In the genomic region with DNA sequence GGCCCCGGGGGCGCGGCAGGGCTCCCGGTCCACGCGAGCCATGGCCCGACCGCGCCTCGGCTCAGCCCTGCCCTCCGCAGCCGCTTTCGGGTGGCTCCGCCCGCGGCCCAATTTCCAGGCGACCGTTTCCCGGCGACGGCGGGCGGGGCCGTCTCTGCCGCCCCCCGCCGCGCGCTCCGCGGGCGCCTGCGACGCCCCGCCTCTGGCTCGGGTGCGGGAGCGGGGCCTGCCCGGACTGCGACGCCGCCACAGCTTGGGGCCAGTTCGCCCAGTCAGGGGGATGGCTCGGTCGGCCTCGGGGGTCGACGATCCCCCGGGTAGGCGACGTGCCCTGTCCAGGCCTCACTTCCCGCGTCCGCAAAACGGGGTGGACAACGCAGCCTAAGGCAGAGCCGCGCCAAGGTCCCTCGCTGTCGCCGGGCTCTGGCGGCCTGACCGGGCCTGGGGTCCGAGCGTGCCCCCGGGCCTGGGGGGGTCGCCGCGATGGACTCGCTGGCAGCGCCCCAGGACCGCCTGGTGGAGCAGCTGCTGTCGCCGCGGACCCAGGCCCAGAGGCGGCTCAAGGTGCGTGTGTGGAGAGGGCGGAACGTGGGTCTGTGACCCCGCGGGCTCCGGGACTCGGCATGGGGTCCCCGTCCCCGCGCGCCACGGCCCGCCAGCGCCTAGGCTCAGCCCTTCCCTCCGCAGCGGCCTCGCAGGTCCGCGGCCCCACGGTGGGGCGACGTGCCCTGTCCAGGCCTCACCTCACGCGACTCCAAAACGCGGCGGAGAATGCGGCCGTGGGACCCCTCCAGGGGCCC, we compare ENCODE assay signal across 1 cellular context.
TF ChIP-seq lines count a peak whose summit lies in the region.

No MANE protein-coding gene starts in this region.

TF ChIP-seq in HepG2, 621 proteins besides CTCF, POLR2A, EP300 and RAD21:
- no peak for TF ChIP-seq ETV6 (CRISPR knock-in tag; conservative IDR thresholded peaks at IDR 0.05)
- no peak for TF ChIP-seq ADNP (CRISPR knock-in tag; IDR thresholded peaks at IDR 0.05)
- no peak for TF ChIP-seq RXRA (CRISPR knock-in tag; IDR thresholded peaks at IDR 0.05)
- TF ChIP-seq, protein P1, sequence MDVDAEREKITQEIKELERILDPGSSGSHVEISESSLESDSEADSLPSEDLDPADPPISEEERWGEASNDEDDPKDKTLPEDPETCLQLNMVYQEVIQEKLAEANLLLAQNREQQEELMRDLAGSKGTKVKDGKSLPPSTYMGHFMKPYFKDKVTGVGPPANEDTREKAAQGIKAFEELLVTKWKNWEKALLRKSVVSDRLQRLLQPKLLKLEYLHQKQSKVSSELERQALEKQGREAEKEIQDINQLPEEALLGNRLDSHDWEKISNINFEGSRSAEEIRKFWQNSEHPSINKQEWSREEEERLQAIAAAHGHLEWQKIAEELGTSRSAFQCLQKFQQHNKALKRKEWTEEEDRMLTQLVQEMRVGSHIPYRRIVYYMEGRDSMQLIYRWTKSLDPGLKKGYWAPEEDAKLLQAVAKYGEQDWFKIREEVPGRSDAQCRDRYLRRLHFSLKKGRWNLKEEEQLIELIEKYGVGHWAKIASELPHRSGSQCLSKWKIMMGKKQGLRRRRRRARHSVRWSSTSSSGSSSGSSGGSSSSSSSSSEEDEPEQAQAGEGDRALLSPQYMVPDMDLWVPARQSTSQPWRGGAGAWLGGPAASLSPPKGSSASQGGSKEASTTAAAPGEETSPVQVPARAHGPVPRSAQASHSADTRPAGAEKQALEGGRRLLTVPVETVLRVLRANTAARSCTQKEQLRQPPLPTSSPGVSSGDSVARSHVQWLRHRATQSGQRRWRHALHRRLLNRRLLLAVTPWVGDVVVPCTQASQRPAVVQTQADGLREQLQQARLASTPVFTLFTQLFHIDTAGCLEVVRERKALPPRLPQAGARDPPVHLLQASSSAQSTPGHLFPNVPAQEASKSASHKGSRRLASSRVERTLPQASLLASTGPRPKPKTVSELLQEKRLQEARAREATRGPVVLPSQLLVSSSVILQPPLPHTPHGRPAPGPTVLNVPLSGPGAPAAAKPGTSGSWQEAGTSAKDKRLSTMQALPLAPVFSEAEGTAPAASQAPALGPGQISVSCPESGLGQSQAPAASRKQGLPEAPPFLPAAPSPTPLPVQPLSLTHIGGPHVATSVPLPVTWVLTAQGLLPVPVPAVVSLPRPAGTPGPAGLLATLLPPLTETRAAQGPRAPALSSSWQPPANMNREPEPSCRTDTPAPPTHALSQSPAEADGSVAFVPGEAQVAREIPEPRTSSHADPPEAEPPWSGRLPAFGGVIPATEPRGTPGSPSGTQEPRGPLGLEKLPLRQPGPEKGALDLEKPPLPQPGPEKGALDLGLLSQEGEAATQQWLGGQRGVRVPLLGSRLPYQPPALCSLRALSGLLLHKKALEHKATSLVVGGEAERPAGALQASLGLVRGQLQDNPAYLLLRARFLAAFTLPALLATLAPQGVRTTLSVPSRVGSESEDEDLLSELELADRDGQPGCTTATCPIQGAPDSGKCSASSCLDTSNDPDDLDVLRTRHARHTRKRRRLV (CRISPR knock-in tag; IDR thresholded peaks at IDR 0.05) = no peak
- TF ChIP-seq ZNF501 (CRISPR knock-in tag; IDR thresholded peaks at IDR 0.05) = no peak
- TF ChIP-seq, protein P2, sequence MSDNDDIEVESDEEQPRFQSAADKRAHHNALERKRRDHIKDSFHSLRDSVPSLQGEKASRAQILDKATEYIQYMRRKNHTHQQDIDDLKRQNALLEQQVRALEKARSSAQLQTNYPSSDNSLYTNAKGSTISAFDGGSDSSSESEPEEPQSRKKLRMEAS (IDR thresholded peaks at IDR 0.05) = 0 out of 2 replicates have a peak, but pooled peaks have one; percentile 0
- TF ChIP-seq STAG1 (CRISPR knock-in tag; IDR thresholded peaks at IDR 0.05) = no peak
- TF ChIP-seq, protein P3, sequence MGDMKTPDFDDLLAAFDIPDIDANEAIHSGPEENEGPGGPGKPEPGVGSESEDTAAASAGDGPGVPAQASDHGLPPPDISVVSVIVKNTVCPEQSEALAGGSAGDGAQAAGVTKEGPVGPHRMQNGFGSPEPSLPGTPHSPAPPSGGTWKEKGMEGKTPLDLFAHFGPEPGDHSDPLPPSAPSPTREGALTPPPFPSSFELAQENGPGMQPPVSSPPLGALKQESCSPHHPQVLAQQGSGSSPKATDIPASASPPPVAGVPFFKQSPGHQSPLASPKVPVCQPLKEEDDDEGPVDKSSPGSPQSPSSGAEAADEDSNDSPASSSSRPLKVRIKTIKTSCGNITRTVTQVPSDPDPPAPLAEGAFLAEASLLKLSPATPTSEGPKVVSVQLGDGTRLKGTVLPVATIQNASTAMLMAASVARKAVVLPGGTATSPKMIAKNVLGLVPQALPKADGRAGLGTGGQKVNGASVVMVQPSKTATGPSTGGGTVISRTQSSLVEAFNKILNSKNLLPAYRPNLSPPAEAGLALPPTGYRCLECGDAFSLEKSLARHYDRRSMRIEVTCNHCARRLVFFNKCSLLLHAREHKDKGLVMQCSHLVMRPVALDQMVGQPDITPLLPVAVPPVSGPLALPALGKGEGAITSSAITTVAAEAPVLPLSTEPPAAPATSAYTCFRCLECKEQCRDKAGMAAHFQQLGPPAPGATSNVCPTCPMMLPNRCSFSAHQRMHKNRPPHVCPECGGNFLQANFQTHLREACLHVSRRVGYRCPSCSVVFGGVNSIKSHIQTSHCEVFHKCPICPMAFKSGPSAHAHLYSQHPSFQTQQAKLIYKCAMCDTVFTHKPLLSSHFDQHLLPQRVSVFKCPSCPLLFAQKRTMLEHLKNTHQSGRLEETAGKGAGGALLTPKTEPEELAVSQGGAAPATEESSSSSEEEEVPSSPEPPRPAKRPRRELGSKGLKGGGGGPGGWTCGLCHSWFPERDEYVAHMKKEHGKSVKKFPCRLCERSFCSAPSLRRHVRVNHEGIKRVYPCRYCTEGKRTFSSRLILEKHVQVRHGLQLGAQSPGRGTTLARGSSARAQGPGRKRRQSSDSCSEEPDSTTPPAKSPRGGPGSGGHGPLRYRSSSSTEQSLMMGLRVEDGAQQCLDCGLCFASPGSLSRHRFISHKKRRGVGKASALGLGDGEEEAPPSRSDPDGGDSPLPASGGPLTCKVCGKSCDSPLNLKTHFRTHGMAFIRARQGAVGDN (CRISPR knock-in tag; IDR thresholded peaks at IDR 0.05) = peak; percentile 27; the same call in 1 of the 2 replicates
- no peak for TF ChIP-seq ZBTB20 (CRISPR knock-in tag; IDR thresholded peaks at IDR 0.05; ENCODE audit: borderline replicate concordance, low read depth)
- TF ChIP-seq, protein P4, sequence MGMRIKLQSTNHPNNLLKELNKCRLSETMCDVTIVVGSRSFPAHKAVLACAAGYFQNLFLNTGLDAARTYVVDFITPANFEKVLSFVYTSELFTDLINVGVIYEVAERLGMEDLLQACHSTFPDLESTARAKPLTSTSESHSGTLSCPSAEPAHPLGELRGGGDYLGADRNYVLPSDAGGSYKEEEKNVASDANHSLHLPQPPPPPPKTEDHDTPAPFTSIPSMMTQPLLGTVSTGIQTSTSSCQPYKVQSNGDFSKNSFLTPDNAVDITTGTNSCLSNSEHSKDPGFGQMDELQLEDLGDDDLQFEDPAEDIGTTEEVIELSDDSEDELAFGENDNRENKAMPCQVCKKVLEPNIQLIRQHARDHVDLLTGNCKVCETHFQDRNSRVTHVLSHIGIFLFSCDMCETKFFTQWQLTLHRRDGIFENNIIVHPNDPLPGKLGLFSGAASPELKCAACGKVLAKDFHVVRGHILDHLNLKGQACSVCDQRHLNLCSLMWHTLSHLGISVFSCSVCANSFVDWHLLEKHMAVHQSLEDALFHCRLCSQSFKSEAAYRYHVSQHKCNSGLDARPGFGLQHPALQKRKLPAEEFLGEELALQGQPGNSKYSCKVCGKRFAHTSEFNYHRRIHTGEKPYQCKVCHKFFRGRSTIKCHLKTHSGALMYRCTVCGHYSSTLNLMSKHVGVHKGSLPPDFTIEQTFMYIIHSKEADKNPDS (CRISPR knock-in tag; IDR thresholded peaks at IDR 0.05) = no peak
- no peak for TF ChIP-seq PHF20 (CRISPR knock-in tag; IDR thresholded peaks at IDR 0.05)
- TF ChIP-seq BCL6 (CRISPR knock-in tag; IDR thresholded peaks at IDR 0.05) = no peak
- no peak for TF ChIP-seq REPIN1 (CRISPR knock-in tag; IDR thresholded peaks at IDR 0.05; ENCODE audit: borderline replicate concordance, low read depth)
- TF ChIP-seq ZNF557 (CRISPR knock-in tag; IDR thresholded peaks at IDR 0.05) = no peak
- 0 out of 2 replicates have a peak, but pooled peaks have one; percentile 4 for TF ChIP-seq SALL1 (CRISPR knock-in tag; IDR thresholded peaks at IDR 0.05)
- TF ChIP-seq MEIS2 (CRISPR knock-in tag; IDR thresholded peaks at IDR 0.05) = peak; percentile 49; the same call in 1 of the 2 replicates
- no peak for TF ChIP-seq GLMP (CRISPR knock-in tag; IDR thresholded peaks at IDR 0.05; ENCODE audit: borderline replicate concordance)
